In the genomic region with DNA sequence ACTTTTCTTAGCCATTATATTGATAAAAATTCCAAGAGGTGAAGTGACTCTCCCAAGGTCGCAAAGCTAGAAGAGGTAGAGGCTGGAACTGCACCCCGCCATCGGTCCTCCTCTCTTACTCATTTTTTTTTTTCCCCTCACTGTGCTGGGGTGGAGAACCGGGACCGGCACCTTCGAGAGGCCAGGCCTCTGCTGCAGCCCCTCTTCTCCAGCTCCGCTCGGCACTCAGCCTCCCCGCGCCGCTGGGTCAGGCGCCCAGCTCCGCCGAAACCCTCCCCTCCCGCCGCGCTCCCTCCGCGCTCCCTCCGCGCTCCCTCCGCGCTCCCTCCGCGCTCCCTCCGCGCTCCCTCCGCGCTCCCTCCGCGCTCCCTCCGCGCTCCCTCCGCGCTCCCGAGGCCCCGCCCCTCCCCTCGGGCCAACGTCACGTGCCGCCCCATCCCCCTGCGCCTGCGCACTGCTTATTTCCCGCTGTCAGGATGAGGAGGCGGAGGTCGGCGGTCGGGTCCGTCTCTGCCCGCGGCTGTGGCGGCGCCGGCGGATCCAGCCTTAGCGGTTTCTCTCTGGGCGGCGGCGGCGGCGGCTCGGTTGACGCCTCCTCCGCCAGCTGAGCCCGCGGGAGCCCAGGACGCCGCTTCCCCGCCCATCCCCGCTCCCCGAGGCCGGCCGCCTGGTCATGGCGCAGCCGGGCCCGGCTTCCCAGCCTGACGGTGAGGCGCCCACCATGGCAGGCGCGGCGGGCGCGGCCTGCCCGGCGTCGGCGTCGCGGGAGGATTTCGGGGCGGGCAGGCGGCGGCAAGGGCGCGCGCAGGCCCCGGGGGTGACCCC, we compare ENCODE assay signal across 1 cellular context.
A peak's percentile ranks its signal among the peaks of the same experiment; 100 is the strongest.
TF ChIP-seq lines count a peak whose summit lies in the region.

A gene with protein sequence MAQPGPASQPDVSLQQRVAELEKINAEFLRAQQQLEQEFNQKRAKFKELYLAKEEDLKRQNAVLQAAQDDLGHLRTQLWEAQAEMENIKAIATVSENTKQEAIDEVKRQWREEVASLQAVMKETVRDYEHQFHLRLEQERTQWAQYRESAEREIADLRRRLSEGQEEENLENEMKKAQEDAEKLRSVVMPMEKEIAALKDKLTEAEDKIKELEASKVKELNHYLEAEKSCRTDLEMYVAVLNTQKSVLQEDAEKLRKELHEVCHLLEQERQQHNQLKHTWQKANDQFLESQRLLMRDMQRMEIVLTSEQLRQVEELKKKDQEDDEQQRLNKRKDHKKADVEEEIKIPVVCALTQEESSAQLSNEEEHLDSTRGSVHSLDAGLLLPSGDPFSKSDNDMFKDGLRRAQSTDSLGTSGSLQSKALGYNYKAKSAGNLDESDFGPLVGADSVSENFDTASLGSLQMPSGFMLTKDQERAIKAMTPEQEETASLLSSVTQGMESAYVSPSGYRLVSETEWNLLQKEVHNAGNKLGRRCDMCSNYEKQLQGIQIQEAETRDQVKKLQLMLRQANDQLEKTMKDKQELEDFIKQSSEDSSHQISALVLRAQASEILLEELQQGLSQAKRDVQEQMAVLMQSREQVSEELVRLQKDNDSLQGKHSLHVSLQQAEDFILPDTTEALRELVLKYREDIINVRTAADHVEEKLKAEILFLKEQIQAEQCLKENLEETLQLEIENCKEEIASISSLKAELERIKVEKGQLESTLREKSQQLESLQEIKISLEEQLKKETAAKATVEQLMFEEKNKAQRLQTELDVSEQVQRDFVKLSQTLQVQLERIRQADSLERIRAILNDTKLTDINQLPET (plus strand): TSS at position 471 of the 825 bp plus-strand sequence. CDS start 203 bp downstream, at position 674.

TF ChIP-seq in HepG2, 621 proteins besides CTCF, POLR2A, EP300 and RAD21 (continued from another document and continues in another):
- TF ChIP-seq KMT2B (CRISPR knock-in tag; IDR thresholded peaks at IDR 0.05): peak; percentile 59
- no peak for TF ChIP-seq ATF7 (IDR thresholded peaks at IDR 0.05)
- no peak for TF ChIP-seq ATF7 (CRISPR knock-in tag; IDR thresholded peaks at IDR 0.05)
- TF ChIP-seq ZNF263 (CRISPR knock-in tag; IDR thresholded peaks at IDR 0.05): no peak
- TF ChIP-seq, protein P1, sequence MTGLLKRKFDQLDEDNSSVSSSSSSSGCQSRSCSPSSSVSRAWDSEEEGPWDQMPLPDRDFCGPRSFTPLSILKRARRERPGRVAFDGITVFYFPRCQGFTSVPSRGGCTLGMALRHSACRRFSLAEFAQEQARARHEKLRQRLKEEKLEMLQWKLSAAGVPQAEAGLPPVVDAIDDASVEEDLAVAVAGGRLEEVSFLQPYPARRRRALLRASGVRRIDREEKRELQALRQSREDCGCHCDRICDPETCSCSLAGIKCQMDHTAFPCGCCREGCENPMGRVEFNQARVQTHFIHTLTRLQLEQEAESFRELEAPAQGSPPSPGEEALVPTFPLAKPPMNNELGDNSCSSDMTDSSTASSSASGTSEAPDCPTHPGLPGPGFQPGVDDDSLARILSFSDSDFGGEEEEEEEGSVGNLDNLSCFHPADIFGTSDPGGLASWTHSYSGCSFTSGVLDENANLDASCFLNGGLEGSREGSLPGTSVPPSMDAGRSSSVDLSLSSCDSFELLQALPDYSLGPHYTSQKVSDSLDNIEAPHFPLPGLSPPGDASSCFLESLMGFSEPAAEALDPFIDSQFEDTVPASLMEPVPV (CRISPR knock-in tag; IDR thresholded peaks at IDR 0.05): no peak
- TF ChIP-seq ZNF282 (IDR thresholded peaks at IDR 0.05; ENCODE audit: partially characterized antibody): no peak
- TF ChIP-seq, protein P2, sequence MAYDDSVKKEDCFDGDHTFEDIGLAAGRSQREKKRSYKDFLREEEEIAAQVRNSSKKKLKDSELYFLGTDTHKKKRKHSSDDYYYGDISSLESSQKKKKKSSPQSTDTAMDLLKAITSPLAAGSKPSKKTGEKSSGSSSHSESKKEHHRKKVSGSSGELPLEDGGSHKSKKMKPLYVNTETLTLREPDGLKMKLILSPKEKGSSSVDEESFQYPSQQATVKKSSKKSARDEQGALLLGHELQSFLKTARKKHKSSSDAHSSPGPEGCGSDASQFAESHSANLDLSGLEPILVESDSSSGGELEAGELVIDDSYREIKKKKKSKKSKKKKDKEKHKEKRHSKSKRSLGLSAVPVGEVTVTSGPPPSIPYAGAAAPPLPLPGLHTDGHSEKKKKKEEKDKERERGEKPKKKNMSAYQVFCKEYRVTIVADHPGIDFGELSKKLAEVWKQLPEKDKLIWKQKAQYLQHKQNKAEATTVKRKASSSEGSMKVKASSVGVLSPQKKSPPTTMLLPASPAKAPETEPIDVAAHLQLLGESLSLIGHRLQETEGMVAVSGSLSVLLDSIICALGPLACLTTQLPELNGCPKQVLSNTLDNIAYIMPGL (CRISPR knock-in tag; IDR thresholded peaks at IDR 0.05; ENCODE audit: borderline replicate concordance in 1 of 2, low read depth in 1 of 2): peak; percentile 41 to 74; a peak in 2 of 4 replicates
- TF ChIP-seq, protein P3, sequence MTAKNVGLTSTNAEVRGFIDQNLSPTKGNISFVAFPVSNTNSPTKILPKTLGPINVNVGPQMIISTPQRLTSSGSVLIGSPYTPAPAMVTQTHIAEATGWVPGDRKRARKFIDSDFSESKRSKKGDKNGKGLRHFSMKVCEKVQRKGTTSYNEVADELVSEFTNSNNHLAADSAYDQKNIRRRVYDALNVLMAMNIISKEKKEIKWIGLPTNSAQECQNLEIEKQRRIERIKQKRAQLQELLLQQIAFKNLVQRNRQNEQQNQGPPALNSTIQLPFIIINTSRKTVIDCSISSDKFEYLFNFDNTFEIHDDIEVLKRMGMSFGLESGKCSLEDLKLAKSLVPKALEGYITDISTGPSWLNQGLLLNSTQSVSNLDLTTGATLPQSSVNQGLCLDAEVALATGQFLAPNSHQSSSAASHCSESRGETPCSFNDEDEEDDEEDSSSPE (CRISPR knock-in tag; IDR thresholded peaks at IDR 0.05): peak; percentile 38; the same call in 1 of the 2 replicates
- peak; percentile 74 for TF ChIP-seq PHF5A (CRISPR knock-in tag; IDR thresholded peaks at IDR 0.05; ENCODE audit: low read depth, unreplicated experiment)
- no peak for TF ChIP-seq ZNF530 (CRISPR knock-in tag; IDR thresholded peaks at IDR 0.05; ENCODE audit: low read depth)
- TF ChIP-seq SSRP1 (CRISPR knock-in tag; IDR thresholded peaks at IDR 0.05): no peak
- TF ChIP-seq, protein P4, sequence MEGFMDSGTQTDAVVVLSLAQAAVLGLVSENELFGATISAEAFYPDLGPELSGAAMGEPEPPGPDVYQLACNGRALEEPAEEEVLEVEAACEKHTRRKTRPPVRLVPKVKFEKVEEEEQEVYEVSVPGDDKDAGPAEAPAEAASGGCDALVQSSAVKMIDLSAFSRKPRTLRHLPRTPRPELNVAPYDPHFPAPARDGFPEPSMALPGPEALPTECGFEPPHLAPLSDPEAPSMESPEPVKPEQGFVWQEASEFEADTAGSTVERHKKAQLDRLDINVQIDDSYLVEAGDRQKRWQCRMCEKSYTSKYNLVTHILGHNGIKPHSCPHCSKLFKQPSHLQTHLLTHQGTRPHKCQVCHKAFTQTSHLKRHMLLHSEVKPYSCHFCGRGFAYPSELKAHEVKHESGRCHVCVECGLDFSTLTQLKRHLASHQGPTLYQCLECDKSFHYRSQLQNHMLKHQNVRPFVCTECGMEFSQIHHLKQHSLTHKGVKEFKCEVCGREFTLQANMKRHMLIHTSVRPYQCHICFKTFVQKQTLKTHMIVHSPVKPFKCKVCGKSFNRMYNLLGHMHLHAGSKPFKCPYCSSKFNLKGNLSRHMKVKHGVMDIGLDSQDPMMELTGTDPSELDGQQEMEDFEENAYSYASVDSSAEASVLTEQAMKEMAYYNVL (CRISPR knock-in tag; IDR thresholded peaks at IDR 0.05; ENCODE audit: borderline replicate concordance): 0 out of 2 replicates have a peak, but pooled peaks have one; percentile 25
- TF ChIP-seq EED (CRISPR knock-in tag; IDR thresholded peaks at IDR 0.05): no peak
- TF ChIP-seq MTA1 (CRISPR knock-in tag; IDR thresholded peaks at IDR 0.05; ENCODE audit: borderline replicate concordance): no peak
- TF ChIP-seq ZNF883 (CRISPR knock-in tag; IDR thresholded peaks at IDR 0.05; ENCODE audit: not compliant biosample characterization): peak; percentile 62
- TF ChIP-seq, protein P5, sequence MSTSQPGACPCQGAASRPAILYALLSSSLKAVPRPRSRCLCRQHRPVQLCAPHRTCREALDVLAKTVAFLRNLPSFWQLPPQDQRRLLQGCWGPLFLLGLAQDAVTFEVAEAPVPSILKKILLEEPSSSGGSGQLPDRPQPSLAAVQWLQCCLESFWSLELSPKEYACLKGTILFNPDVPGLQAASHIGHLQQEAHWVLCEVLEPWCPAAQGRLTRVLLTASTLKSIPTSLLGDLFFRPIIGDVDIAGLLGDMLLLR (CRISPR knock-in tag; IDR thresholded peaks at IDR 0.05): 0 out of 2 replicates have a peak, but pooled peaks have one; percentile 56
- TF ChIP-seq CHD2 (IDR thresholded peaks at IDR 0.05; ENCODE audit: low read depth, low read length): peak; percentile 74; the same call in 1 of the 2 replicates
- TF ChIP-seq ZNF7 (CRISPR knock-in tag; IDR thresholded peaks at IDR 0.05): no peak
- TF ChIP-seq, protein P6, sequence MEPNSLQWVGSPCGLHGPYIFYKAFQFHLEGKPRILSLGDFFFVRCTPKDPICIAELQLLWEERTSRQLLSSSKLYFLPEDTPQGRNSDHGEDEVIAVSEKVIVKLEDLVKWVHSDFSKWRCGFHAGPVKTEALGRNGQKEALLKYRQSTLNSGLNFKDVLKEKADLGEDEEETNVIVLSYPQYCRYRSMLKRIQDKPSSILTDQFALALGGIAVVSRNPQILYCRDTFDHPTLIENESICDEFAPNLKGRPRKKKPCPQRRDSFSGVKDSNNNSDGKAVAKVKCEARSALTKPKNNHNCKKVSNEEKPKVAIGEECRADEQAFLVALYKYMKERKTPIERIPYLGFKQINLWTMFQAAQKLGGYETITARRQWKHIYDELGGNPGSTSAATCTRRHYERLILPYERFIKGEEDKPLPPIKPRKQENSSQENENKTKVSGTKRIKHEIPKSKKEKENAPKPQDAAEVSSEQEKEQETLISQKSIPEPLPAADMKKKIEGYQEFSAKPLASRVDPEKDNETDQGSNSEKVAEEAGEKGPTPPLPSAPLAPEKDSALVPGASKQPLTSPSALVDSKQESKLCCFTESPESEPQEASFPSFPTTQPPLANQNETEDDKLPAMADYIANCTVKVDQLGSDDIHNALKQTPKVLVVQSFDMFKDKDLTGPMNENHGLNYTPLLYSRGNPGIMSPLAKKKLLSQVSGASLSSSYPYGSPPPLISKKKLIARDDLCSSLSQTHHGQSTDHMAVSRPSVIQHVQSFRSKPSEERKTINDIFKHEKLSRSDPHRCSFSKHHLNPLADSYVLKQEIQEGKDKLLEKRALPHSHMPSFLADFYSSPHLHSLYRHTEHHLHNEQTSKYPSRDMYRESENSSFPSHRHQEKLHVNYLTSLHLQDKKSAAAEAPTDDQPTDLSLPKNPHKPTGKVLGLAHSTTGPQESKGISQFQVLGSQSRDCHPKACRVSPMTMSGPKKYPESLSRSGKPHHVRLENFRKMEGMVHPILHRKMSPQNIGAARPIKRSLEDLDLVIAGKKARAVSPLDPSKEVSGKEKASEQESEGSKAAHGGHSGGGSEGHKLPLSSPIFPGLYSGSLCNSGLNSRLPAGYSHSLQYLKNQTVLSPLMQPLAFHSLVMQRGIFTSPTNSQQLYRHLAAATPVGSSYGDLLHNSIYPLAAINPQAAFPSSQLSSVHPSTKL (CRISPR knock-in tag; IDR thresholded peaks at IDR 0.05): peak; percentile 67
- no peak for TF ChIP-seq PTBP1 (IDR thresholded peaks at IDR 0.05; ENCODE audit: low read depth, low read length, poor library complexity, severe bottlenecking)
- TF ChIP-seq, protein P7, sequence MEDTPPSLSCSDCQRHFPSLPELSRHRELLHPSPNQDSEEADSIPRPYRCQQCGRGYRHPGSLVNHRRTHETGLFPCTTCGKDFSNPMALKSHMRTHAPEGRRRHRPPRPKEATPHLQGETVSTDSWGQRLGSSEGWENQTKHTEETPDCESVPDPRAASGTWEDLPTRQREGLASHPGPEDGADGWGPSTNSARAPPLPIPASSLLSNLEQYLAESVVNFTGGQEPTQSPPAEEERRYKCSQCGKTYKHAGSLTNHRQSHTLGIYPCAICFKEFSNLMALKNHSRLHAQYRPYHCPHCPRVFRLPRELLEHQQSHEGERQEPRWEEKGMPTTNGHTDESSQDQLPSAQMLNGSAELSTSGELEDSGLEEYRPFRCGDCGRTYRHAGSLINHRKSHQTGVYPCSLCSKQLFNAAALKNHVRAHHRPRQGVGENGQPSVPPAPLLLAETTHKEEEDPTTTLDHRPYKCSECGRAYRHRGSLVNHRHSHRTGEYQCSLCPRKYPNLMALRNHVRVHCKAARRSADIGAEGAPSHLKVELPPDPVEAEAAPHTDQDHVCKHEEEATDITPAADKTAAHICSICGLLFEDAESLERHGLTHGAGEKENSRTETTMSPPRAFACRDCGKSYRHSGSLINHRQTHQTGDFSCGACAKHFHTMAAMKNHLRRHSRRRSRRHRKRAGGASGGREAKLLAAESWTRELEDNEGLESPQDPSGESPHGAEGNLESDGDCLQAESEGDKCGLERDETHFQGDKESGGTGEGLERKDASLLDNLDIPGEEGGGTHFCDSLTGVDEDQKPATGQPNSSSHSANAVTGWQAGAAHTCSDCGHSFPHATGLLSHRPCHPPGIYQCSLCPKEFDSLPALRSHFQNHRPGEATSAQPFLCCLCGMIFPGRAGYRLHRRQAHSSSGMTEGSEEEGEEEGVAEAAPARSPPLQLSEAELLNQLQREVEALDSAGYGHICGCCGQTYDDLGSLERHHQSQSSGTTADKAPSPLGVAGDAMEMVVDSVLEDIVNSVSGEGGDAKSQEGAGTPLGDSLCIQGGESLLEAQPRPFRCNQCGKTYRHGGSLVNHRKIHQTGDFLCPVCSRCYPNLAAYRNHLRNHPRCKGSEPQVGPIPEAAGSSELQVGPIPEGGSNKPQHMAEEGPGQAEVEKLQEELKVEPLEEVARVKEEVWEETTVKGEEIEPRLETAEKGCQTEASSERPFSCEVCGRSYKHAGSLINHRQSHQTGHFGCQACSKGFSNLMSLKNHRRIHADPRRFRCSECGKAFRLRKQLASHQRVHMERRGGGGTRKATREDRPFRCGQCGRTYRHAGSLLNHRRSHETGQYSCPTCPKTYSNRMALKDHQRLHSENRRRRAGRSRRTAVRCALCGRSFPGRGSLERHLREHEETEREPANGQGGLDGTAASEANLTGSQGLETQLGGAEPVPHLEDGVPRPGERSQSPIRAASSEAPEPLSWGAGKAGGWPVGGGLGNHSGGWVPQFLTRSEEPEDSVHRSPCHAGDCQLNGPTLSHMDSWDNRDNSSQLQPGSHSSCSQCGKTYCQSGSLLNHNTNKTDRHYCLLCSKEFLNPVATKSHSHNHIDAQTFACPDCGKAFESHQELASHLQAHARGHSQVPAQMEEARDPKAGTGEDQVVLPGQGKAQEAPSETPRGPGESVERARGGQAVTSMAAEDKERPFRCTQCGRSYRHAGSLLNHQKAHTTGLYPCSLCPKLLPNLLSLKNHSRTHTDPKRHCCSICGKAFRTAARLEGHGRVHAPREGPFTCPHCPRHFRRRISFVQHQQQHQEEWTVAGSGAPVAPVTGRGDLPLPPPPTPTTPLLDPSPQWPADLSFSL (CRISPR knock-in tag; IDR thresholded peaks at IDR 0.05): no peak
- TF ChIP-seq TCF7L2 (IDR thresholded peaks at IDR 0.05; ENCODE audit: low read depth, low read length): no peak
- no peak for TF ChIP-seq KDM6A (CRISPR knock-in tag; IDR thresholded peaks at IDR 0.05; ENCODE audit: low read depth)
- TF ChIP-seq THAP11 (CRISPR knock-in tag; IDR thresholded peaks at IDR 0.05): peak; percentile 57
- 0 out of 2 replicates have a peak, but pooled peaks have one; percentile 62 for TF ChIP-seq KLF6 (CRISPR knock-in tag; IDR thresholded peaks at IDR 0.05)
- 0 out of 2 replicates have a peak, but pooled peaks have one; percentile 18 for TF ChIP-seq ZC3H13 (CRISPR knock-in tag; IDR thresholded peaks at IDR 0.05)
- no peak for TF ChIP-seq ZSCAN22 (CRISPR knock-in tag; IDR thresholded peaks at IDR 0.05)
- peak; percentile 45; the same call in 1 of the 2 replicates for TF ChIP-seq MYC (CRISPR knock-in tag; IDR thresholded peaks at IDR 0.05; ENCODE audit: borderline replicate concordance)
- peak; percentile 39; the same call in 1 of the 2 replicates for TF ChIP-seq ELF3 (CRISPR knock-in tag; IDR thresholded peaks at IDR 0.05)
- no peak for TF ChIP-seq ZNF224 (CRISPR knock-in tag; IDR thresholded peaks at IDR 0.05)
- peak; percentile 41; the same call in 1 of the 2 replicates for TF ChIP-seq KDM5B (CRISPR knock-in tag; IDR thresholded peaks at IDR 0.05; ENCODE audit: borderline replicate concordance)
- TF ChIP-seq ZNF629 (CRISPR knock-in tag; conservative IDR thresholded peaks at IDR 0.05): no peak
